In the genomic region with DNA sequence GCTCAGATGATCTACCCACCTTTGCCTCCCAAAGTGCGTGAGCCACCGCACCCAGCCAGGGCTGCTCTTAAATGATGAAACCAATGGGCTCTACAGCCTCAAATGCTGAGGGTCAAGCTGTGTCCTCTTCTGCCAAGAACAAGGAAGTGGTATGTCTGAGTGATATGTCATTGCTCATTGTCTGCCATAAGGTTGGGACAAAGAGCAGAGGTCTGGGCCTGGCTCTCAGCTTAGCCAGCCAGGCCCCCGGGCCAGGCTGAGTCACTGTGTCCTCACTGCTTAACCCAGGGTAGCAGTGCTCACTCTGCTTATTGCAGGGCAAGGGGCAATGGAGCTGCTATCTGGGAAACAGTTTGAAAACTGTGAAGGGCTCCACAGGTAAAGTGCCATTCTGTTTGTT, we compare ENCODE assay signal across 13 cellular contexts. TPM values are rescaled to one million over a fixed set of nuclear protein-coding genes. Genes with fewer than 3 reads are reported as not detected.
DNase-seq lines count a peak whose midpoint lies in the region; ATAC-seq and TF ChIP-seq lines count a peak whose summit lies in the region.
"Had no signal": no experiment of that assay in that cellular context is flagged by ENCODE, and none has a peak within 500 bp of the region (broad histone marks: within the 10 kb centered on the region; RNA-seq: fewer than 3 reads in every experiment).

No MANE protein-coding gene starts in this region.

- in situ Hi-C loops in mammary epithelial cell (cut with MboI; ENCODE audit: low sequenced_read_pairs in 2 of 2) = no loop called here

- H3K4me1 ChIP-seq in mammary epithelial cell (ENCODE audit: insufficient read depth, low read length) (peaks cover 44% of the 10 kb centered on the region), neural progenitor cell (peaks cover 10% of the 10 kb centered on the region)
- H3K4me1 ChIP-seq: psoas muscle had no signal

- H3K36me3 Mint-ChIP-seq in neural progenitor cell = no peaks in the 10 kb centered on the region

- WGBS in mammary epithelial cell (ENCODE audit: low coverage, missing lambda C conversion rate) = 67% methylated on average over 3 of the region's 3 CpGs

- no TSS peak for BruUV-seq in mammary epithelial cell (replicated peaks; lab: Mats Ljungman, UMichigan)

- dilution Hi-C loops in mammary epithelial cell (cut with HindIII; ENCODE audit: low sequenced_read_pairs) = no loop called here

- H3K9me3 Mint-ChIP-seq in neural progenitor cell = peaks cover 3% of the 10 kb centered on the region

- DNase-seq in Daoy (ENCODE audit: low read depth) (peak; percentile 79), MV-4-11 (lab: John Stamatoyannopoulos, UW) (peak; percentile 83), mammary epithelial cell (peak; percentile 69), neural progenitor cell (ENCODE audit: low spot score) (no peak), caudate nucleus (lab: John Stamatoyannopoulos, UW) (no peak), activated gamma-delta T cell (lab: John Stamatoyannopoulos, UW) (no peak)
- DNase-seq: COR-L47, NCI-H146, psoas muscle had no signal

- no peaks in the 10 kb centered on the region for H3K36me3 ChIP-seq in mammary epithelial cell (ENCODE audit: insufficient read depth, low read length)
- no peaks in the 10 kb centered on the region for H3K36me3 ChIP-seq in neural progenitor cell

- H3K27me3 ChIP-seq in mammary epithelial cell (ENCODE audit: insufficient read depth, low read length) (no peaks in the 10 kb centered on the region), neural progenitor cell (no peaks in the 10 kb centered on the region)

- H4K20me1 ChIP-seq in mammary epithelial cell (ENCODE audit: insufficient read depth, low read length) (no peaks in the 10 kb centered on the region), neural progenitor cell (ENCODE audit: low read depth) (no peaks in the 10 kb centered on the region)

- H3K27ac ChIP-seq in mammary epithelial cell (ENCODE audit: insufficient read depth, low read depth, low read length) = peak overlapping the region; percentile 74
- no peak overlapping the region for H3K27ac ChIP-seq in neural progenitor cell
- no peak overlapping the region for H3K27ac ChIP-seq in caudate nucleus (ENCODE audit: low read depth, low read length)
- H3K27ac ChIP-seq: coronary artery, psoas muscle had no signal

- H3K27ac Mint-ChIP-seq in neural progenitor cell = no peak overlapping the region

- no peaks in the 10 kb centered on the region for H3F3A ChIP-seq in neural progenitor cell (ENCODE audit: low read depth)

- peak overlapping the region; percentile 53 for H2AFZ ChIP-seq in mammary epithelial cell (ENCODE audit: low read depth, low read length)
- H2AFZ ChIP-seq in neural progenitor cell (replicated peaks) = peak overlapping the region; percentile 9

- CTCF ChIA-PET in mammary epithelial cell (lab: Charles Lee; ENCODE audit: low non-redundant PET) = no interaction called here

- H3K9me3 ChIP-seq in mammary epithelial cell (replicated peaks; ENCODE audit: insufficient read depth, low read length) (no peaks in the 10 kb centered on the region), neural progenitor cell (ENCODE audit: low read depth) (no peaks in the 10 kb centered on the region)
- H3K9me3 ChIP-seq: psoas muscle had no signal

- H3K4me1 Mint-ChIP-seq in neural progenitor cell = peaks cover 32% of the 10 kb centered on the region

- ATAC-seq in HG03469 (IDR thresholded peaks at IDR 0.05; ENCODE audit: unreplicated experiment) (no peak), GM19455 (IDR thresholded peaks at IDR 0.05; ENCODE audit: unreplicated experiment) (no peak)

- H3K79me2 ChIP-seq in mammary epithelial cell (ENCODE audit: insufficient read depth, low read length) (no peaks in the 10 kb centered on the region), neural progenitor cell (ENCODE audit: low read depth) (no peaks in the 10 kb centered on the region)

- intact Hi-C loops in mammary epithelial cell (cut with micrococcal nuclease) = no loop called here

- peaks cover 12% of the 10 kb centered on the region for H3K27me3 Mint-ChIP-seq in neural progenitor cell (ENCODE audit: insufficient read depth, low read depth)

- H3K4me2 ChIP-seq in mammary epithelial cell (ENCODE audit: insufficient read depth, low read depth, low read length) (peak overlapping the region; percentile 8), neural progenitor cell (no peak overlapping the region)

- H3K4me3 ChIP-seq in mammary epithelial cell (replicated peaks in 1 of 3; ENCODE audit: insufficient read depth in 1 of 3, low read depth in 2 of 3, low read length in 3 of 3) (no peak overlapping the region), neural progenitor cell (no peak overlapping the region)
- H3K4me3 ChIP-seq: coronary artery, lung, psoas muscle had no signal

- no peak overlapping the region for H3K9ac ChIP-seq in mammary epithelial cell (ENCODE audit: insufficient read depth, low read length)
- no peak overlapping the region for H3K9ac ChIP-seq in neural progenitor cell

- TF ChIP-seq CTCF in mammary epithelial cell (conservative IDR thresholded peaks at IDR 0.05 in 1 of 2, IDR thresholded peaks at IDR 0.05 in 1 of 2; ENCODE audit: extremely low read depth in 1 of 2, insufficient read depth in 1 of 2, low read depth in 1 of 2, low read length in 2 of 2) (no peak), neural progenitor cell (IDR thresholded peaks at IDR 0.05) (no peak)

- no peak overlapping the region for H3K4me3 Mint-ChIP-seq in neural progenitor cell

RNA-seq across cellular contexts. Expression of a gene that starts 8.3 kb away (rescaled TPM):
- total RNA-seq in Daoy (2014; rRNA removed; shearing (Covaris generic)) = 21.5 and 25.7 TPM in 2 replicates
- total RNA-seq in mammary epithelial cell = 10 to 100 TPM; 60.3 to 62.3 TPM
- polyA plus RNA-seq in mammary epithelial cell = 21.9 TPM
- polyA minus RNA-seq in mammary epithelial cell = 27.6 TPM
- 18.8 and 22.4 TPM in 2 replicates for total RNA-seq in neural progenitor cell (ENCODE audit: low replicate concordance)

Comparison
In these comparisons a context has a peak if more than half of its experiments do, and no peak if none do; other contexts are left out.
1. DNase-seq: peak in Daoy (single experiment), MV-4-11 (single experiment) and mammary epithelial cell (single experiment); none in neural progenitor cell (single experiment), caudate nucleus (0 of 61) and activated gamma-delta T cell (single experiment).